2 cellular contexts compared by ENCODE assay signal in genomic region chr4:119738901-119739300, GRCh38.
TF ChIP-seq lines count a peak whose summit lies in the region.

No MANE protein-coding gene starts in this region.

TF ChIP-seq in GM23338, 12 proteins besides CTCF, POLR2A, EP300 and RAD21:
- no peak for TF ChIP-seq ZNF331 (CRISPR knock-in tag; IDR thresholded peaks at IDR 0.05; ENCODE audit: low read depth)

TF ChIP-seq in IMR-90, 13 proteins besides CTCF, POLR2A, EP300 and RAD21:
- TF ChIP-seq CHD1 (IDR thresholded peaks at IDR 0.05; ENCODE audit: low read depth, low read length): no peak
- TF ChIP-seq SMC3 (IDR thresholded peaks at IDR 0.05; ENCODE audit: low read depth, low read length): no peak
- TF ChIP-seq MXI1 (IDR thresholded peaks at IDR 0.05; ENCODE audit: borderline replicate concordance, low read depth, low read length): no peak
- TF ChIP-seq NFE2L2 (IDR thresholded peaks at IDR 0.05; ENCODE audit: low read depth, low read length): no peak
- no peak for TF ChIP-seq ELK1 (IDR thresholded peaks at IDR 0.05; ENCODE audit: borderline replicate concordance, low read depth, low read length)
- no peak for TF ChIP-seq CEBPB (IDR thresholded peaks at IDR 0.05; ENCODE audit: low read depth, low read length)
- no peak for TF ChIP-seq USF2 (IDR thresholded peaks at IDR 0.05; ENCODE audit: low read depth, low read length)
- TF ChIP-seq BHLHE40 (IDR thresholded peaks at IDR 0.05; ENCODE audit: low read depth, low read length): no peak
- no peak for TF ChIP-seq MAFK (IDR thresholded peaks at IDR 0.05; ENCODE audit: low read depth, low read length)
